In genomic region chr6:139135578-139136545, GRCh38 we compare ENCODE assay signal across 8 cellular contexts. TPM values are rescaled to one million over a fixed set of nuclear protein-coding genes. Genes with fewer than 3 reads are reported as not detected.
DNase-seq lines count a peak whose midpoint lies in the region; ATAC-seq and TF ChIP-seq lines count a peak whose summit lies in the region.

No MANE protein-coding gene starts in this region.

- TF ChIP-seq CTCF in brain (conservative IDR thresholded peaks at IDR 0.05) (no peak), gastrocnemius medialis (IDR thresholded peaks at IDR 0.05 in 4 of 5, conservative IDR thresholded peaks at IDR 0.05 in 1 of 5) (peak in 1 of 5 experiments; percentile 8)

- H3K9me3 ChIP-seq in BLaER1 = no peaks in the 10 kb centered on the region
- H3K9me3 ChIP-seq in T-helper 17 cell (ENCODE audit: control insufficient read depth, low read length, poor library complexity, severe bottlenecking) = no peaks in the 10 kb centered on the region
- H3K9me3 ChIP-seq in iPS-15b (ENCODE audit: control insufficient read depth, insufficient read depth, low read length) = no peaks in the 10 kb centered on the region
- no peaks in the 10 kb centered on the region for H3K9me3 ChIP-seq in gastrocnemius medialis

- ATAC-seq in GM19395 (IDR thresholded peaks at IDR 0.05; ENCODE audit: unreplicated experiment) (peak; percentile 35), HG03521 (IDR thresholded peaks at IDR 0.05; ENCODE audit: unreplicated experiment) (peak; percentile 36), T-helper 17 cell (peak; percentile 39), gastrocnemius medialis (peak; percentile 37 to 45)

- peak; percentile 39 to 55 (median 46) for DNase-seq in T-helper 17 cell
- peak; percentile 29 to 44 for DNase-seq in gastrocnemius medialis
- DNase-seq in T1000 (lab: John Stamatoyannopoulos, UW) = no peak

- H3K36me3 ChIP-seq in BLaER1 = peaks cover 14% of the 10 kb centered on the region; the same call in 1 of the 2 replicates
- H3K36me3 ChIP-seq in iPS-15b (ENCODE audit: control insufficient read depth, insufficient read depth, low read length) = no peaks in the 10 kb centered on the region
- no peaks in the 10 kb centered on the region for H3K36me3 ChIP-seq in gastrocnemius medialis

- H3K27ac Mint-ChIP-seq in T-helper 17 cell (peak overlapping the region; percentile 97), brain (peak overlapping the region; percentile 4 to 81 (median 51))

- H3K9ac ChIP-seq in BLaER1 (peak overlapping the region; percentile 94), iPS-15b (ENCODE audit: low read depth, low read length) (no peak overlapping the region)

- H3K36me3 Mint-ChIP-seq in T-helper 17 cell (ENCODE audit: low read depth) (peaks cover 13% of the 10 kb centered on the region), brain (peaks cover 30% of the 10 kb centered on the region)

- H3K27me3 Mint-ChIP-seq in T-helper 17 cell (no peaks in the 10 kb centered on the region), brain (peaks cover 3% of the 10 kb centered on the region)

- TF ChIP-seq POLR2A in gastrocnemius medialis (IDR thresholded peaks at IDR 0.05) = peak in 1 of 2 donors; percentile 19

- intact Hi-C loops in gastrocnemius medialis (cut with DNase I; ENCODE audit: low total_unique reads) = loop anchor here (2.0 to 10.0 kb wide), 4 partner anchors 54 to 619 kb away; partner anchors contain the start of gene TXLNB

- H3K4me1 Mint-ChIP-seq in T-helper 17 cell (peaks cover 63% of the 10 kb centered on the region), brain (peaks cover 65% of the 10 kb centered on the region)

- H3K27ac ChIP-seq in BLaER1 = peak overlapping the region; percentile 92
- peak overlapping the region; percentile 90 to 96 (median 92) for H3K27ac ChIP-seq in gastrocnemius medialis

- in situ Hi-C loops in gastrocnemius medialis (cut with MboI; ENCODE audit: low sequenced_read_pairs in 4 of 4) = loop anchor here in 2 of 4 donors (10.0 to 25.0 kb wide), 2 partner anchors 226 to 229 kb away; partner anchors contain the start of gene CITED2 (in 1 of the 2)

- peaks cover 47% of the 10 kb centered on the region for H4K20me1 ChIP-seq in BLaER1

- H3K27me3 ChIP-seq in BLaER1 (no peaks in the 10 kb centered on the region), iPS-15b (ENCODE audit: control insufficient read depth, insufficient read depth, low read length) (peaks cover 4% of the 10 kb centered on the region), gastrocnemius medialis (no peaks in the 10 kb centered on the region)

- H3K9me3 Mint-ChIP-seq in brain = peaks cover 0 to 12% (median 0%) of the 10 kb centered on the region in 5 experiments

- H3K4me2 ChIP-seq in BLaER1 = peak overlapping the region; percentile 86

- peak overlapping the region; percentile 94 for H3K4me3 ChIP-seq in BLaER1
- H3K4me3 ChIP-seq in iPS-15b (ENCODE audit: low read depth, low read length) = peak overlapping the region; percentile 66
- peak overlapping the region; percentile 84 to 93 (median 88) for H3K4me3 ChIP-seq in gastrocnemius medialis

- peak overlapping the region; percentile 96 for H3K4me3 Mint-ChIP-seq in T-helper 17 cell
- H3K4me3 Mint-ChIP-seq in brain = peak overlapping the region; percentile 82 to 96 (median 83)

- H3K4me1 ChIP-seq in BLaER1 (peaks cover 57% of the 10 kb centered on the region), iPS-15b (ENCODE audit: control insufficient read depth, insufficient read depth, low read length) (no peaks in the 10 kb centered on the region), gastrocnemius medialis (peaks cover 34 to 37% of the 10 kb centered on the region in 2 donors)

RNA-seq across cellular contexts. Expression of gene HECA, which starts 1.0 kb away (rescaled TPM):
- 100 to 1,000 TPM; 172 to 197 TPM for total RNA-seq in T-helper 17 cell
- 10.7 TPM for polyA plus RNA-seq in brain (ENCODE audit: insufficient read depth, low read depth, low replicate concordance)
- total RNA-seq in gastrocnemius medialis = 10 to 100 TPM; 34.5 to 59.1 (median 47.2) TPM
